ENCODE assay signal across 1 cellular context in genomic region chr16:4474192-4474961, GRCh38.
TF ChIP-seq lines count a peak whose summit lies in the region.

TSS of gene NMRAL1 (minus strand) at chr16:4474625. CDS start at chr16:4474132, 493 bp downstream.

TF ChIP-seq in K562, 482 proteins besides CTCF, POLR2A, EP300 and RAD21 (continued from another document and continues in another):
- TF ChIP-seq STAT5A (IDR thresholded peaks at IDR 0.05; ENCODE audit: borderline replicate concordance, low read length) (peak; percentile 8; the same call in 1 of the 2 replicates), HMGN3 (IDR thresholded peaks at IDR 0.05; ENCODE audit: borderline replicate concordance, extremely low read depth, insufficient read length, low read depth, low read length) (peak; percentile 93), ZNF699 (CRISPR knock-in tag; IDR thresholded peaks at IDR 0.05; ENCODE audit: insufficient replicate concordance) (no peak), RBM25 (IDR thresholded peaks at IDR 0.05; ENCODE audit: low read depth, low read length, severe bottlenecking) (peak; percentile 76), ZNF318 (IDR thresholded peaks at IDR 0.05; ENCODE audit: borderline replicate concordance in 1 of 2, low read depth in 1 of 2) (0 out of 4 replicates have a peak, but pooled peaks of 1 of the 2 experiments have one; percentile 29), RERE (CRISPR knock-in tag; IDR thresholded peaks at IDR 0.05; ENCODE audit: borderline replicate concordance) (no peak), ZKSCAN8 (CRISPR knock-in tag; IDR thresholded peaks at IDR 0.05) (no peak), ZNF408 (CRISPR knock-in tag; IDR thresholded peaks at IDR 0.05; ENCODE audit: low read depth) (no peak), BRF1 (IDR thresholded peaks at IDR 0.05; ENCODE audit: borderline replicate concordance, extremely low read depth, insufficient read length) (no peak), CREB3 (tag; conservative IDR thresholded peaks at IDR 0.05; ENCODE audit: low read depth) (no peak), ZBTB12 (CRISPR knock-in tag; IDR thresholded peaks at IDR 0.05) (peak; percentile 16; the same call in 1 of the 2 replicates), ATF1 (CRISPR knock-in tag; IDR thresholded peaks at IDR 0.05) (no peak), ATF1 (tag; IDR thresholded peaks at IDR 0.05) (peak; percentile 85), MEF2D (tag; conservative IDR thresholded peaks at IDR 0.05; ENCODE audit: low read depth) (no peak), SFPQ (IDR thresholded peaks at IDR 0.05; ENCODE audit: low read depth, low read length) (no peak), ESRRA (IDR thresholded peaks at IDR 0.05; ENCODE audit: borderline replicate concordance, low read depth) (no peak; the same call in 1 of the 2 replicates), TCF7L2 (IDR thresholded peaks at IDR 0.05; ENCODE audit: low read depth, low read length) (no peak), HNRNPL (IDR thresholded peaks at IDR 0.05; ENCODE audit: low read depth, low read length) (peak; percentile 51; the same call in 1 of the 2 replicates), HDAC6 (IDR thresholded peaks at IDR 0.05; ENCODE audit: low read depth, low read length) (no peak), ELF4 (CRISPR knock-in tag; IDR thresholded peaks at IDR 0.05) (peak; percentile 86), GABPA (tag; conservative IDR thresholded peaks at IDR 0.05; ENCODE audit: low read depth) (peak; percentile 82), PML (IDR thresholded peaks at IDR 0.05; ENCODE audit: low read length) (peak; percentile 54; the same call in 1 of the 2 replicates), SMARCB1 (IDR thresholded peaks at IDR 0.05; ENCODE audit: insufficient read length, low read depth) (no peak), CC2D1A (IDR thresholded peaks at IDR 0.05) (no peak)
